ENCODE assay signal across 16 cellular contexts in genomic region chr16:83392743-83393142, GRCh38.
DNase-seq lines count a peak whose midpoint lies in the region; ATAC-seq, FAIRE-seq and TF ChIP-seq lines count a peak whose summit lies in the region.
"Had no signal": no experiment of that assay in that cellular context is flagged by ENCODE, and none has a peak within 500 bp of the region (broad histone marks: within the 10 kb centered on the region; RNA-seq: fewer than 3 reads in every experiment).

No MANE protein-coding gene starts in this region.

- no peak overlapping the region for H4K5ac ChIP-seq in IMR-90 (ENCODE audit: low read depth, low read length)

- dilution Hi-C loops in IMR-90 (cut with HindIII; ENCODE audit: low sequenced_read_pairs, unreplicated experiment): no loop called here

- 0 out of 2 replicates have a peak, but pooled peaks cover 3% of the 10 kb centered on the region for H3K9me1 ChIP-seq in IMR-90 (ENCODE audit: insufficient read depth, low read length)

- peak; percentile 12 for DNase-seq in AG20443 (ENCODE audit: low spot score)
- no peak for DNase-seq in IMR-90
- DNase-seq in coronary artery (ENCODE audit: low spot score): peak; percentile 77
- DNase-seq in HTR-8/SVneo (ENCODE audit: insufficient read length, low spot score): no peak
- no peak for DNase-seq in activated effector memory CD4-positive, alpha-beta T cell treated with Interleukin-2 at 50 U/mL for 16 hours
- DNase-seq: COR-L47, MV-4-11, NCI-H1417, NCI-H1930, NCI-H446, NCI-H69, OCI-M1 had no signal

- H3K27ac ChIP-seq in IMR-90 (ENCODE audit: insufficient read depth, low read length) (no peak overlapping the region), coronary artery (peak overlapping the region; percentile 84 to 85), temporal lobe (ENCODE audit: low read depth, low read length) (peak overlapping the region; percentile 12)
- H3K27ac ChIP-seq: HL-60, SJSA1 had no signal

- TF ChIP-seq CTCF in IMR-90 (conservative IDR thresholded peaks at IDR 0.05; ENCODE audit: low read depth, low read length) (no peak), coronary artery (IDR thresholded peaks at IDR 0.05) (no peak)

- no peak for ATAC-seq in IMR-90 (ENCODE audit: low read depth)
- ATAC-seq in HG03378 (IDR thresholded peaks at IDR 0.05; ENCODE audit: unreplicated experiment): no peak

- BruUV-seq in IMR-90 (replicated peaks; lab: Mats Ljungman, UMichigan): no TSS peak

- H2BK120ac ChIP-seq in IMR-90 (ENCODE audit: low read depth, low read length): no peak overlapping the region

- no CpG with 5 or more reads among the region's 4 CpGs for WGBS in IMR-90 (ENCODE audit: extremely low coverage in 2 of 2, insufficient read length in 1 of 2), 2 experiments

- no peak overlapping the region for H3K56ac ChIP-seq in IMR-90 (ENCODE audit: extremely low read depth, insufficient read depth, low read length)

- H3K9ac ChIP-seq in IMR-90 (ENCODE audit: low read depth, low read length): no peak overlapping the region

- CTCF ChIA-PET in IMR-90 (lab: Yijun Ruan, JAX): no interaction called here

- TF ChIP-seq RAD21 in IMR-90 (IDR thresholded peaks at IDR 0.05; ENCODE audit: low read length): no peak

- 0 out of 2 replicates have a peak overlapping the region, but pooled peaks have one; percentile 30 for H3K14ac ChIP-seq in IMR-90 (replicated peaks; ENCODE audit: low read depth, low read length)

- POLR2A ChIA-PET in IMR-90 (lab: Charles Lee; ENCODE audit: unreplicated experiment): no interaction called here

- H3K23ac ChIP-seq in IMR-90 (ENCODE audit: low read depth, low read length): no peak overlapping the region

- in situ Hi-C loops in IMR-90 (cut with MboI; ENCODE audit: low sequenced_read_pairs): no loop called here

- no peak overlapping the region for H2AFZ ChIP-seq in IMR-90 (replicated peaks; ENCODE audit: low read length, poor library complexity)

- no peak overlapping the region for H4K8ac ChIP-seq in IMR-90 (ENCODE audit: low read depth in 2 of 2, low read length in 2 of 2)

- no peak overlapping the region for H3K18ac ChIP-seq in IMR-90 (ENCODE audit: low read depth, low read length)

- H3K4me3 ChIP-seq in IMR-90 (ENCODE audit: insufficient read depth, low read depth, low read length) (no peak overlapping the region), coronary artery (no peak overlapping the region)
- H3K4me3 ChIP-seq: SJSA1 had no signal

- H2BK20ac ChIP-seq in IMR-90 (ENCODE audit: low read depth, low read length): no peak overlapping the region

- H3K36me3 ChIP-seq in IMR-90 (ENCODE audit: control insufficient read depth, insufficient read depth, low read length): no peaks in the 10 kb centered on the region
- H3K36me3 ChIP-seq: SJSA1 had no signal

- H3K27me3 ChIP-seq in IMR-90 (ENCODE audit: control insufficient read depth, insufficient read depth, low read length): no peaks in the 10 kb centered on the region
- H3K27me3 ChIP-seq: SJSA1 had no signal

- no peak overlapping the region for H4K91ac ChIP-seq in IMR-90 (ENCODE audit: insufficient read depth, low read depth, low read length)

- H2BK15ac ChIP-seq in IMR-90 (ENCODE audit: low read depth, low read length): no peak overlapping the region

- no peak overlapping the region for H2AK5ac ChIP-seq in IMR-90 (ENCODE audit: low read depth, low read length)

- intact Hi-C loops in IMR-90 (cut with micrococcal nuclease): no loop called here

- no peak overlapping the region for H2AK9ac ChIP-seq in IMR-90 (replicated peaks; ENCODE audit: low read depth, low read length, poor library complexity)

- H3K4me2 ChIP-seq in IMR-90 (ENCODE audit: low read depth, low read length): no peak overlapping the region

- no peak for TF ChIP-seq POLR2A in IMR-90 (IDR thresholded peaks at IDR 0.05; ENCODE audit: low read depth, low read length)

- H4K20me1 ChIP-seq in IMR-90 (ENCODE audit: insufficient read depth, low read length): no peaks in the 10 kb centered on the region; the same call in 1 of the 2 replicates

- H3K4me1 ChIP-seq in IMR-90 (ENCODE audit: control insufficient read depth, insufficient read depth, low read length): 0 out of 2 replicates have a peak, but pooled peaks cover 3% of the 10 kb centered on the region
- H3K4me1 ChIP-seq: SJSA1 had no signal

- H3K9me3 ChIP-seq in IMR-90 (ENCODE audit: control insufficient read depth, insufficient read depth, low read length): no peaks in the 10 kb centered on the region
- H3K9me3 ChIP-seq: SJSA1 had no signal

- no peaks in the 10 kb centered on the region for H3K79me1 ChIP-seq in IMR-90 (ENCODE audit: low read depth in 1 of 2, low read length in 2 of 2)

- no peak overlapping the region for H2BK5ac ChIP-seq in IMR-90 (ENCODE audit: low read depth, low read length, poor library complexity, severe bottlenecking)

- no peak for FAIRE-seq in HTR-8/SVneo (lab: Jason Lieb, UNC)

- H3K4ac ChIP-seq in IMR-90 (ENCODE audit: low read depth, low read length): no peak overlapping the region

TF ChIP-seq in IMR-90, 13 proteins besides CTCF, POLR2A, EP300 and RAD21:
- no peak for TF ChIP-seq ELK1 (IDR thresholded peaks at IDR 0.05; ENCODE audit: borderline replicate concordance, low read depth, low read length)
- TF ChIP-seq RCOR1 (IDR thresholded peaks at IDR 0.05; ENCODE audit: insufficient replicate concordance, low read length): no peak
- no peak for TF ChIP-seq MAFK (IDR thresholded peaks at IDR 0.05; ENCODE audit: low read depth, low read length)
- TF ChIP-seq USF2 (IDR thresholded peaks at IDR 0.05; ENCODE audit: low read depth, low read length): no peak
- no peak for TF ChIP-seq RFX5 (IDR thresholded peaks at IDR 0.05; ENCODE audit: low read depth, low read length)
- no peak for TF ChIP-seq BHLHE40 (IDR thresholded peaks at IDR 0.05; ENCODE audit: low read depth, low read length)
- TF ChIP-seq CHD1 (IDR thresholded peaks at IDR 0.05; ENCODE audit: low read depth, low read length): no peak
- no peak for TF ChIP-seq FOS (IDR thresholded peaks at IDR 0.05; ENCODE audit: low read depth, low read length)
- TF ChIP-seq NFE2L2 (IDR thresholded peaks at IDR 0.05; ENCODE audit: low read depth, low read length): no peak
- TF ChIP-seq SMC3 (IDR thresholded peaks at IDR 0.05; ENCODE audit: low read depth, low read length): no peak
- no peak for TF ChIP-seq MAZ (IDR thresholded peaks at IDR 0.05; ENCODE audit: borderline replicate concordance, low read depth, low read length)
- no peak for TF ChIP-seq CEBPB (IDR thresholded peaks at IDR 0.05; ENCODE audit: low read depth, low read length)
- no peak for TF ChIP-seq MXI1 (IDR thresholded peaks at IDR 0.05; ENCODE audit: borderline replicate concordance, low read depth, low read length)
TF ChIP-seq in IMR-90: peak in this region for 0.

Comparison
In these comparisons a context has a peak if more than half of its experiments do, and no peak if none do; other contexts are left out.
1. DNase-seq: peak in AG20443 (single experiment) and coronary artery (single experiment); none in IMR-90 (single experiment), HTR-8/SVneo (single experiment) and activated effector memory CD4-positive, alpha-beta T cell treated with Interleukin-2 at 50 U/mL for 16 hours (single experiment).